In genomic region chr20:25078662-25079061, GRCh38 we compare ENCODE assay signal across 20 cellular contexts. TPM values are rescaled to one million over a fixed set of nuclear protein-coding genes. Genes with fewer than 3 reads are reported as not detected.
DNase-seq lines count a peak whose midpoint lies in the region; ATAC-seq and TF ChIP-seq lines count a peak whose summit lies in the region.
"Had no signal": no experiment of that assay in that cellular context is flagged by ENCODE, and none has a peak within 500 bp of the region (broad histone marks: within the 10 kb centered on the region; RNA-seq: fewer than 3 reads in every experiment).

No MANE protein-coding gene starts in this region.

- H4K20me1 ChIP-seq in DND-41 (ENCODE audit: insufficient read depth, low read length) = no peaks in the 10 kb centered on the region

- H3K27ac ChIP-seq in DND-41 (ENCODE audit: low read length) = peak overlapping the region; percentile 77
- no peak overlapping the region for H3K27ac ChIP-seq in stomach

- no peak overlapping the region for H3K4me3 Mint-ChIP-seq in stimulated activated naive B cell treated with anti-CD40 and anti-IgM and Interleukin-4, amounts not matched to agents 10 μg/mL and 1 μg/mL and 100 μg/mL, for 72 hours

- in situ Hi-C loops in HAP-1 (cut with MboI; ENCODE audit: low sequenced_read_pairs) = no loop called here

- WGBS in stomach, 5 donors = 64 to 84% (median 79%) methylated on average over 8 of the region's 8 CpGs

- no peaks in the 10 kb centered on the region for H3K79me2 ChIP-seq in DND-41 (ENCODE audit: insufficient read depth, low read length)

- intact Hi-C loops in stomach (cut with DNase I; ENCODE audit: low total_unique reads) = no loop called here

- H3K4me1 Mint-ChIP-seq in stimulated activated naive B cell treated with anti-CD40 and anti-IgM and Interleukin-4, amounts not matched to agents 10 μg/mL and 1 μg/mL and 100 μg/mL, for 72 hours = peaks cover 12 to 30% of the 10 kb centered on the region in 2 donors

- H3K4me3 ChIP-seq in DND-41 (ENCODE audit: low read depth in 1 of 2, low read length in 2 of 2) = no peak overlapping the region
- no peak overlapping the region for H3K4me3 ChIP-seq in Jurkat, Clone E6-1 (ENCODE audit: low read length)
- H3K4me3 ChIP-seq in stomach = no peak overlapping the region
- no peak overlapping the region for H3K4me3 ChIP-seq in HAP-1

- no peak for TF ChIP-seq CTCF in DND-41 (IDR thresholded peaks at IDR 0.05; ENCODE audit: borderline replicate concordance, extremely low read depth, low read length, poor library complexity, severe bottlenecking)
- TF ChIP-seq CTCF in stomach (IDR thresholded peaks at IDR 0.05) = no peak

- TF ChIP-seq EP300 in stomach (IDR thresholded peaks at IDR 0.05) = no peak

- peaks cover 3% of the 10 kb centered on the region for H3K27me3 ChIP-seq in DND-41 (ENCODE audit: insufficient read depth, low read length, poor library complexity)
- H3K27me3 ChIP-seq in stomach = peaks cover 22 to 81% (median 64%) of the 10 kb centered on the region in 3 donors
- H3K27me3 ChIP-seq in HAP-1 (ENCODE audit: low read depth) = peaks cover 78% of the 10 kb centered on the region

- no peak overlapping the region for H2AFZ ChIP-seq in DND-41 (ENCODE audit: low read depth, low read length)

- H3K9me3 ChIP-seq in DND-41 (ENCODE audit: insufficient read depth, low read length, severe bottlenecking) (peaks cover 2% of the 10 kb centered on the region), stomach (no peaks in the 10 kb centered on the region), HAP-1 (no peaks in the 10 kb centered on the region)
- H3K9me3 ChIP-seq: A549, BE2C had no signal

- no peak overlapping the region for H3K27ac Mint-ChIP-seq in stimulated activated naive B cell treated with anti-CD40 and anti-IgM and Interleukin-4, amounts not matched to agents 10 μg/mL and 1 μg/mL and 100 μg/mL, for 72 hours

- peaks cover 0 to 1% of the 10 kb centered on the region in 2 donors for H3K9me3 Mint-ChIP-seq in stimulated activated naive B cell treated with anti-CD40 and anti-IgM and Interleukin-4, amounts not matched to agents 10 μg/mL and 1 μg/mL and 100 μg/mL, for 72 hours

- peak; percentile 93 for ATAC-seq in DND-41 (ENCODE audit: insufficient read depth, low read depth)
- ATAC-seq in stimulated activated naive B cell treated with anti-CD40 and anti-IgM and Interleukin-4, amounts not matched to agents 10 μg/mL and 1 μg/mL and 100 μg/mL, for 72 hours (replicated peaks) = no peak

- DNase-seq in DND-41 (peak; percentile 78), ecto neural progenitor cell (ENCODE audit: low spot score) (peak; percentile 26), stomach (peak; percentile 4), HAP-1 (ENCODE audit: low spot score in 2 of 2) (no peak), NCI-H226 (no peak)
- peak; percentile 66 for DNase-seq in Jurkat, Clone E6-1 (ENCODE audit: low read depth, low spot score)
- DNase-seq in stimulated activated naive B cell treated with anti-CD40 and anti-IgM and Interleukin-4, amounts not matched to agents 10 μg/mL and 1 μg/mL and 100 μg/mL, for 72 hours = no peak
- DNase-seq: BE2C, DMS53, EL, GF-D8, MM.1S, NCI-H1048, NCI-H1417 treated with DMSO at 0.1 percent for 48 hours, NCI-H187, NCI-H446 treated with DMSO at 0.1 percent for 48 hours, NCI-H526 treated with DMSO at 0.1 percent for 48 hours, SHP77 had no signal

- peaks cover 57 to 65% of the 10 kb centered on the region in 2 donors for H3K27me3 Mint-ChIP-seq in stimulated activated naive B cell treated with anti-CD40 and anti-IgM and Interleukin-4, amounts not matched to agents 10 μg/mL and 1 μg/mL and 100 μg/mL, for 72 hours

- H3K36me3 ChIP-seq in DND-41 (ENCODE audit: insufficient read depth, low read length) = no peaks in the 10 kb centered on the region
- no peaks in the 10 kb centered on the region for H3K36me3 ChIP-seq in stomach
- no peaks in the 10 kb centered on the region for H3K36me3 ChIP-seq in HAP-1 (replicated peaks)
- H3K36me3 ChIP-seq: BE2C had no signal

- H3K36me3 Mint-ChIP-seq in stimulated activated naive B cell treated with anti-CD40 and anti-IgM and Interleukin-4, amounts not matched to agents 10 μg/mL and 1 μg/mL and 100 μg/mL, for 72 hours = no peaks in the 10 kb centered on the region

- no peak for TF ChIP-seq POLR2A in stomach (IDR thresholded peaks at IDR 0.05)

- peak overlapping the region; percentile 33 for H3K9ac ChIP-seq in DND-41 (ENCODE audit: low read depth, low read length)

- peak overlapping the region; percentile 7 for H3K4me2 ChIP-seq in DND-41 (ENCODE audit: insufficient read depth, low read length)

- H3K4me1 ChIP-seq in DND-41 (ENCODE audit: insufficient read depth, low read length) (peaks cover 36% of the 10 kb centered on the region), stomach (peaks cover 25 to 44% (median 33%) of the 10 kb centered on the region in 4 donors), HAP-1 (no peaks in the 10 kb centered on the region)
- H3K4me1 ChIP-seq: BE2C had no signal

RNA-seq across cellular contexts. Expression of gene VSX1, which starts 3.3 kb away (rescaled TPM):
- polyA plus RNA-seq in Jurkat, Clone E6-1 (2012; ENCODE audit: insufficient read depth, insufficient read length) = 0.85 TPM
- total RNA-seq in stomach = not detected
- under 1 TPM in 1 of 3 donors, not detected in 2; 0.05 TPM for polyA plus RNA-seq in stomach
- total RNA-seq: H1 had no signal

RNA-seq across cellular contexts. Expression of gene ACSS1, which starts 20.7 kb away (rescaled TPM):
- 53.8 TPM for polyA plus RNA-seq in Jurkat, Clone E6-1 (2012; ENCODE audit: insufficient read depth, insufficient read length)
- total RNA-seq in stomach = 100 to 1,000 TPM in 1 of 5 donors, 10 to 100 TPM in 3, 1 to 10 TPM in 1; 7.0 to 135 (median 35.6) TPM
- 10 to 100 TPM; 35.3 to 37.7 (median 35.9) TPM for polyA plus RNA-seq in stomach

Comparison
In these comparisons a context has a peak if more than half of its experiments do, and no peak if none do; other contexts are left out.
1. DNase-seq: peak in DND-41 (single experiment), Jurkat, Clone E6-1 (single experiment), ecto neural progenitor cell (single experiment) and stomach (single experiment); none in HAP-1 (0 of 2), stimulated activated naive B cell treated with anti-CD40 and anti-IgM and Interleukin-4, amounts not matched to agents 10 μg/mL and 1 μg/mL and 100 μg/mL, for 72 hours (single experiment) and NCI-H226 (single experiment).